In the genomic region with DNA sequence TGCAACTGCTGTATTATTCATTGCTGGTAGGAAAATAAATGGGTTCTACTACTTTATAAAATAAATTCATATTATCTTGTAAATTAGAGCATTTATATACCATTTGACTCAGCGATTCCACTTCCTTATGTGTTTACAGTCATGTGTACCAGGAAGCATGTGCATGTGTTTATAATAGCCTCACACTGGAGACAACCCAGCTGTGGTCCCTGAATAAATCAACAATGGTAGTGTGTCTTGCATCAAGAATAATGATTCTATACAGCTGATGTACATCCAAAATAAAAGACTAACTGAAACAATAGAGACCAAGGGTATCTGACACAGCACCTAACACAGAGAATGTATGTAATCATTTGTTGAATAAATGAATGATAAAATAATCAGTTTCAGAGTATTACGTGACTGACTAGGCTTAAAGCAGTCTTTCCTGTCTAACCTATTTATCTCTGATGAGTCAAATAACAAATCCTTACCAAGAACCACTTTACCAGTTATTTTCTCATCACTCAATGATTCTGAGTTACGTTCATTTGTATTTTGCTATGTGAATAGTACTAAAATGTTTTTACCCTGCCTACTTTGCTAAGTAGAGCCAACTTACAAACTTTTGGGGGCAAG, we compare ENCODE assay signal across 1 cellular context.
TF ChIP-seq lines count a peak whose summit lies in the region.

No MANE protein-coding gene starts in this region.

TF ChIP-seq in SK-N-SH, 30 proteins besides CTCF, POLR2A, EP300 and RAD21 (continued from another document):
- TF ChIP-seq, protein P1, sequence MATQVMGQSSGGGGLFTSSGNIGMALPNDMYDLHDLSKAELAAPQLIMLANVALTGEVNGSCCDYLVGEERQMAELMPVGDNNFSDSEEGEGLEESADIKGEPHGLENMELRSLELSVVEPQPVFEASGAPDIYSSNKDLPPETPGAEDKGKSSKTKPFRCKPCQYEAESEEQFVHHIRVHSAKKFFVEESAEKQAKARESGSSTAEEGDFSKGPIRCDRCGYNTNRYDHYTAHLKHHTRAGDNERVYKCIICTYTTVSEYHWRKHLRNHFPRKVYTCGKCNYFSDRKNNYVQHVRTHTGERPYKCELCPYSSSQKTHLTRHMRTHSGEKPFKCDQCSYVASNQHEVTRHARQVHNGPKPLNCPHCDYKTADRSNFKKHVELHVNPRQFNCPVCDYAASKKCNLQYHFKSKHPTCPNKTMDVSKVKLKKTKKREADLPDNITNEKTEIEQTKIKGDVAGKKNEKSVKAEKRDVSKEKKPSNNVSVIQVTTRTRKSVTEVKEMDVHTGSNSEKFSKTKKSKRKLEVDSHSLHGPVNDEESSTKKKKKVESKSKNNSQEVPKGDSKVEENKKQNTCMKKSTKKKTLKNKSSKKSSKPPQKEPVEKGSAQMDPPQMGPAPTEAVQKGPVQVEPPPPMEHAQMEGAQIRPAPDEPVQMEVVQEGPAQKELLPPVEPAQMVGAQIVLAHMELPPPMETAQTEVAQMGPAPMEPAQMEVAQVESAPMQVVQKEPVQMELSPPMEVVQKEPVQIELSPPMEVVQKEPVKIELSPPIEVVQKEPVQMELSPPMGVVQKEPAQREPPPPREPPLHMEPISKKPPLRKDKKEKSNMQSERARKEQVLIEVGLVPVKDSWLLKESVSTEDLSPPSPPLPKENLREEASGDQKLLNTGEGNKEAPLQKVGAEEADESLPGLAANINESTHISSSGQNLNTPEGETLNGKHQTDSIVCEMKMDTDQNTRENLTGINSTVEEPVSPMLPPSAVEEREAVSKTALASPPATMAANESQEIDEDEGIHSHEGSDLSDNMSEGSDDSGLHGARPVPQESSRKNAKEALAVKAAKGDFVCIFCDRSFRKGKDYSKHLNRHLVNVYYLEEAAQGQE (IDR thresholded peaks at IDR 0.05; ENCODE audit: low read depth, low read length) = no peak
- TF ChIP-seq, protein P2, sequence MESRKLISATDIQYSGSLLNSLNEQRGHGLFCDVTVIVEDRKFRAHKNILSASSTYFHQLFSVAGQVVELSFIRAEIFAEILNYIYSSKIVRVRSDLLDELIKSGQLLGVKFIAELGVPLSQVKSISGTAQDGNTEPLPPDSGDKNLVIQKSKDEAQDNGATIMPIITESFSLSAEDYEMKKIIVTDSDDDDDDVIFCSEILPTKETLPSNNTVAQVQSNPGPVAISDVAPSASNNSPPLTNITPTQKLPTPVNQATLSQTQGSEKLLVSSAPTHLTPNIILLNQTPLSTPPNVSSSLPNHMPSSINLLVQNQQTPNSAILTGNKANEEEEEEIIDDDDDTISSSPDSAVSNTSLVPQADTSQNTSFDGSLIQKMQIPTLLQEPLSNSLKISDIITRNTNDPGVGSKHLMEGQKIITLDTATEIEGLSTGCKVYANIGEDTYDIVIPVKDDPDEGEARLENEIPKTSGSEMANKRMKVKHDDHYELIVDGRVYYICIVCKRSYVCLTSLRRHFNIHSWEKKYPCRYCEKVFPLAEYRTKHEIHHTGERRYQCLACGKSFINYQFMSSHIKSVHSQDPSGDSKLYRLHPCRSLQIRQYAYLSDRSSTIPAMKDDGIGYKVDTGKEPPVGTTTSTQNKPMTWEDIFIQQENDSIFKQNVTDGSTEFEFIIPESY (IDR thresholded peaks at IDR 0.05; ENCODE audit: borderline replicate concordance, low read depth) = no peak
- TF ChIP-seq MEF2A (IDR thresholded peaks at IDR 0.05; ENCODE audit: borderline replicate concordance, low read depth) (no peak), SIN3A (IDR thresholded peaks at IDR 0.05; ENCODE audit: borderline replicate concordance, low read depth, low read length) (no peak)
